ENCODE assay signal across 8 cellular contexts in the genomic region with DNA sequence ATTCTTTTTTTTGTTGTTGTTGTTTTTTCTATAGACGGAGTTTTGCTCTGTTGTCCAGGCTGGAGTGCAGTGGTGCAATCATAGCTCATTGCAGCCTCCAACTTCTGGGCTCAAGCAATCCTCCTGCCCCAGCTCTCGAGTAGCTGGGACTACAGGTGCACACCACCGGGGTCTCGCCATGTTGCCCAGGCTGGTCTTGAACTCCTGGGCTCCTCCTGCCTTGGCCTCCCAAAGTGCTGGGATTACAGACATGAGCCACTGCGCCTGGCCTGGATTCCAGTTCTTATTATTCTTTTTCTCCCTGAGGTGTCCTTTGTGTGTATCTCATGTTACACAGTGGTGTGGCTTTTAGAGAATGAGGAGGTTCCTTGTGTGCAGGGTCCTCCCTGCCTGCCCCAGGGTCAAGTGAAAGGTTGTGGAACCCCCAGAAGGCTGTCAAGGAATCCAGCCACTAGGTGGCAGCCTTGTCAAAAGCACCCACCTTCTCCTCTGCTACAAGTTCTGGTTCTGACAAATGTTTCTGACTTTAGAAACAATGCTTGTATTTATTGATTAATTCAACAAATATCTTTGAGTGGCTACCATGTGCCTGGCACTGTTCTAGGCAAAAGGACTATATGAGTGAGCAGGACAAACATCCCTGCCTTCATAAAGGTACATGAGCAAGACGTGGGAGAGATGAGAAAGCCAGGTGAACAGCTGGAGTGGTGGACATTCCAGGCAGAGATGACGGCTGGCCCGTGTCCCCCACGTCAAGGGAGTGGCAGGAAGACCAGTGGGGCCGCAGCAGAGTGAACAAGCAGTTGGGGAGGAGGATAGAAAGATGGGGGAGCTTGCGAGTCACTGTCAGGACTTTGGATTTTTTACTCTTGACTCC.
DNase-seq lines count a peak whose midpoint lies in the region; ATAC-seq, FAIRE-seq and TF ChIP-seq lines count a peak whose summit lies in the region.

No MANE protein-coding gene starts in this region.

- CTCF ChIA-PET in AG04449 (lab: Yijun Ruan, JAX) (interaction anchor here (0.6 to 3.9 kb wide), 16 partner anchors 8 to 873 kb away, joined by 3 to 37 read pairs (median 3); no protein-coding TSS in a partner anchor), endothelial cell of umbilical vein (lab: Charles Lee) (interaction anchor here (0.6 to 2.6 kb wide), 17 partner anchors 9 to 199 kb away, joined by 3 to 31 read pairs (median 3); partner anchors contain the start of gene SPECC1)

- TF ChIP-seq CTCF in AG04449 (IDR thresholded peaks at IDR 0.05; ENCODE audit: insufficient read depth, low read length, missing control alignments) (peak; percentile 77), endothelial cell of umbilical vein (IDR thresholded peaks at IDR 0.05; ENCODE audit: extremely low read depth in 1 of 2, insufficient read depth in 1 of 2, low read depth in 1 of 2, low read length in 2 of 2) (peak; percentile 73 to 82)

- no peak overlapping the region for H3K4me3 ChIP-seq in AG04449 (ENCODE audit: low read depth, low read length)
- no peak overlapping the region for H3K4me3 ChIP-seq in GM23248
- no peak overlapping the region for H3K4me3 ChIP-seq in NT2/D1 (ENCODE audit: insufficient read length, low read depth)
- no peak overlapping the region for H3K4me3 ChIP-seq in endothelial cell of umbilical vein (replicated peaks in 1 of 3; ENCODE audit: insufficient read depth in 1 of 3, low read depth in 1 of 3, low read length in 3 of 3)

- intact Hi-C loops in endothelial cell of umbilical vein (cut with micrococcal nuclease) = loop anchor here (1.0 kb wide), 1 partner anchor 105 kb away; no protein-coding TSS in a partner anchor

- no TSS peak for BruUV-seq in endothelial cell of umbilical vein (replicated peaks; lab: Mats Ljungman, UMichigan)

- H3K4me1 ChIP-seq in GM23248 (ENCODE audit: insufficient read depth) (no peaks in the 10 kb centered on the region), NT2/D1 (ENCODE audit: insufficient read depth, insufficient read length) (no peaks in the 10 kb centered on the region), endothelial cell of umbilical vein (ENCODE audit: control insufficient read depth, extremely low read depth, insufficient read depth, low read length) (no peaks in the 10 kb centered on the region)

- POLR2A ChIA-PET in AG04449 (lab: Yijun Ruan, JAX) (no interaction called here), endothelial cell of umbilical vein (lab: Charles Lee) (no interaction called here)

- H3K4me2 ChIP-seq in GM23248 (ENCODE audit: unreplicated experiment) (no peak overlapping the region), endothelial cell of umbilical vein (ENCODE audit: insufficient read depth, low read length) (no peak overlapping the region)

- peaks cover 40% of the 10 kb centered on the region for H3K27me3 ChIP-seq in GM23248 (replicated peaks; ENCODE audit: insufficient read depth)
- no peaks in the 10 kb centered on the region for H3K27me3 ChIP-seq in NT2/D1 (ENCODE audit: insufficient read depth, insufficient read length)
- no peaks in the 10 kb centered on the region for H3K27me3 ChIP-seq in endothelial cell of umbilical vein (ENCODE audit: control insufficient read depth in 2 of 2, insufficient read depth in 2 of 2, low read length in 2 of 2)

- TF ChIP-seq POLR2A in endothelial cell of umbilical vein (IDR thresholded peaks at IDR 0.05; ENCODE audit: low read depth, low read length) = no peak

- no peak for ATAC-seq in HG02571 (IDR thresholded peaks at IDR 0.05; ENCODE audit: unreplicated experiment)

- no peaks in the 10 kb centered on the region for H3K36me3 ChIP-seq in GM23248 (ENCODE audit: low read depth)
- no peaks in the 10 kb centered on the region for H3K36me3 ChIP-seq in NT2/D1 (ENCODE audit: insufficient read depth, insufficient read length, low read length)
- no peaks in the 10 kb centered on the region for H3K36me3 ChIP-seq in endothelial cell of umbilical vein (ENCODE audit: control insufficient read depth in 2 of 2, extremely low read depth in 1 of 2, insufficient read depth in 2 of 2, low read length in 2 of 2)

- FAIRE-seq in endothelial cell of umbilical vein (lab: Jason Lieb, UNC) = peak; percentile 79

- H3K9me2 ChIP-seq in GM23248 (ENCODE audit: insufficient read depth) = no peaks in the 10 kb centered on the region

- in situ Hi-C loops in GM23248 (cut with MboI) = no loop called here

- H2AFZ ChIP-seq in GM23248 (no peak overlapping the region), endothelial cell of umbilical vein (ENCODE audit: low read depth, low read length) (peak overlapping the region; percentile 32)

- no peaks in the 10 kb centered on the region for H3K79me2 ChIP-seq in GM23248 (ENCODE audit: insufficient read depth)
- H3K79me2 ChIP-seq in endothelial cell of umbilical vein (ENCODE audit: control insufficient read depth, insufficient read depth, low read length) = no peaks in the 10 kb centered on the region

- H4K20me1 ChIP-seq in GM23248 (ENCODE audit: insufficient read depth) = no peaks in the 10 kb centered on the region
- H4K20me1 ChIP-seq in endothelial cell of umbilical vein (replicated peaks; ENCODE audit: control insufficient read depth, extremely low read depth, insufficient read depth, low read length) = no peaks in the 10 kb centered on the region

- dilution Hi-C loops in endothelial cell of umbilical vein (cut with MboI; ENCODE audit: extremely low pct_ligation_motif_present, low sequenced_read_pairs) = no loop called here

- no peaks in the 10 kb centered on the region for H3K9me1 ChIP-seq in endothelial cell of umbilical vein (replicated peaks; ENCODE audit: control insufficient read depth, extremely low read depth, insufficient read depth, low read length)

- H3K27ac ChIP-seq in GM23248 = no peak overlapping the region
- no peak overlapping the region for H3K27ac ChIP-seq in endothelial cell of umbilical vein (ENCODE audit: insufficient read depth, low read depth, low read length)

- WGBS in GM23248 (ENCODE audit: low coverage in 1 of 2, low lambda C conversion rate in 2 of 2, missing lambda C conversion rate in 2 of 2), 2 experiments = 34 to 37% methylated on average over 11 of the region's 11 CpGs

- no peak overlapping the region for H3K9ac ChIP-seq in GM23248
- no peak overlapping the region for H3K9ac ChIP-seq in NT2/D1 (ENCODE audit: insufficient read length, low read depth)
- H3K9ac ChIP-seq in endothelial cell of umbilical vein (replicated peaks; ENCODE audit: extremely low read depth, insufficient read depth, low read length) = no peak overlapping the region

- no peaks in the 10 kb centered on the region for H3K9me3 ChIP-seq in GM23248 (ENCODE audit: low read depth)
- no peaks in the 10 kb centered on the region for H3K9me3 ChIP-seq in NT2/D1 (ENCODE audit: insufficient read depth, low read length)
- H3K9me3 ChIP-seq in endothelial cell of umbilical vein (replicated peaks; ENCODE audit: control insufficient read depth, insufficient read depth, low read length) = no peaks in the 10 kb centered on the region

- DNase-seq in AG04449 (ENCODE audit: low read depth, low spot score) = peak; percentile 7
- peak; percentile 59 for DNase-seq in GM23248
- DNase-seq in NT2/D1 (ENCODE audit: low read depth, low spot score) = peak; percentile 40
- peak; percentile 66 for DNase-seq in activated T-cell treated with anti-CD3 and anti-CD28 coated beads for 1 hour (ENCODE audit: low read depth)
- peak; percentile 52 for DNase-seq in endothelial cell of umbilical vein (ENCODE audit: low read depth, low spot score)
- peak; percentile 82 for DNase-seq in myocyte (ENCODE audit: low read depth)
- DNase-seq in stimulated activated CD8-positive, alpha-beta memory T cell treated with anti-CD3 and anti-CD28 coated beads, Interleukin-4, amount 100 ng/mL, for 4 hours (ENCODE audit: low read depth in 2 of 2, low spot score in 1 of 2) = peak; percentile 38 to 43

- no peaks in the 10 kb centered on the region for H3F3A ChIP-seq in GM23248 (ENCODE audit: insufficient read depth)

TF ChIP-seq in endothelial cell of umbilical vein, 7 proteins besides CTCF, POLR2A, EP300 and RAD21:
- no peak for TF ChIP-seq MYC (IDR thresholded peaks at IDR 0.05; ENCODE audit: low read depth, low read length)
- no peak for TF ChIP-seq EZH2 (IDR thresholded peaks at IDR 0.05; ENCODE audit: borderline replicate concordance, low read depth, low read length, severe bottlenecking)
- TF ChIP-seq GATA2 (IDR thresholded peaks at IDR 0.05; ENCODE audit: insufficient read depth, insufficient read length, low read depth, low read length) = no peak
- TF ChIP-seq, protein P1, sequence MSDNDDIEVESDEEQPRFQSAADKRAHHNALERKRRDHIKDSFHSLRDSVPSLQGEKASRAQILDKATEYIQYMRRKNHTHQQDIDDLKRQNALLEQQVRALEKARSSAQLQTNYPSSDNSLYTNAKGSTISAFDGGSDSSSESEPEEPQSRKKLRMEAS (IDR thresholded peaks at IDR 0.05; ENCODE audit: insufficient read depth, insufficient read length) = no peak
- TF ChIP-seq POLR2AphosphoS5 (IDR thresholded peaks at IDR 0.05; ENCODE audit: insufficient read depth, low read depth, low read length) = no peak

Comparison
In these comparisons a context has a peak if more than half of its experiments do, and no peak if none do; other contexts are left out.
1. DNase-seq: peak in every context shown above with its lines; median percentile 82 in myocyte; 66 in activated T-cell treated with anti-CD3 and anti-CD28 coated beads for 1 hour; 59 in GM23248; 52 in endothelial cell of umbilical vein; 40 in stimulated activated CD8-positive, alpha-beta memory T cell treated with anti-CD3 and anti-CD28 coated beads, Interleukin-4, amount 100 ng/mL, for 4 hours; 40 in NT2/D1; 7 in AG04449.